8 cellular contexts compared by ENCODE assay signal in genomic region chr9:104386425-104387069, GRCh38.
DNase-seq lines count a peak whose midpoint lies in the region; ATAC-seq and TF ChIP-seq lines count a peak whose summit lies in the region.

No MANE protein-coding gene starts in this region.

- no peaks in the 10 kb centered on the region for H3K36me3 ChIP-seq in IMR-90 (ENCODE audit: control insufficient read depth, insufficient read depth, low read length)
- H3K36me3 ChIP-seq in NT2/D1 (ENCODE audit: insufficient read depth, insufficient read length, low read length), result no peaks in the 10 kb centered on the region
- H3K36me3 ChIP-seq in psoas muscle (ENCODE audit: insufficient read depth in 1 of 2, low read depth in 1 of 2), result no peaks in the 10 kb centered on the region

- H2AFZ ChIP-seq in IMR-90 (replicated peaks; ENCODE audit: low read length, poor library complexity), result no peak overlapping the region

- H3K36me3 Mint-ChIP-seq in activated CD4-positive, alpha-beta memory T cell treated with anti-CD3 and anti-CD28 coated beads, Interleukin-2, amount 10 ng/mL, durations not matched to agents 7 days and 5 days (ENCODE audit: low read depth), result no peaks in the 10 kb centered on the region

- H2BK120ac ChIP-seq in IMR-90 (ENCODE audit: low read depth, low read length), result no peak overlapping the region

- no peaks in the 10 kb centered on the region for H4K20me1 ChIP-seq in IMR-90 (ENCODE audit: insufficient read depth, low read length)

- no peak overlapping the region for H2BK5ac ChIP-seq in IMR-90 (ENCODE audit: low read depth, low read length, poor library complexity, severe bottlenecking)

- DNase-seq in DMS 273 (lab: John Stamatoyannopoulos, UW; ENCODE audit: unreplicated experiment) (peak; percentile 70), IMR-90 (peak; percentile 20), NT2/D1 (ENCODE audit: low read depth, low spot score) (peak; percentile 28), epithelial cell of esophagus (ENCODE audit: low read depth) (peak; percentile 58), psoas muscle (no peak)
- no peak for DNase-seq in activated CD4-positive, alpha-beta memory T cell treated with anti-CD3 and anti-CD28 coated beads, Interleukin-2, amount 10 ng/mL, durations not matched to agents 7 days and 5 days

- H2BK20ac ChIP-seq in IMR-90 (ENCODE audit: low read depth, low read length), result no peak overlapping the region

- H3K4ac ChIP-seq in IMR-90 (ENCODE audit: low read depth, low read length), result no peak overlapping the region

- no peaks in the 10 kb centered on the region for H3K79me1 ChIP-seq in IMR-90 (ENCODE audit: low read depth in 1 of 2, low read length in 2 of 2)

- no peak overlapping the region for H3K27ac Mint-ChIP-seq in activated CD4-positive, alpha-beta memory T cell treated with anti-CD3 and anti-CD28 coated beads, Interleukin-2, amount 10 ng/mL, durations not matched to agents 7 days and 5 days

- no peak overlapping the region for H2AK9ac ChIP-seq in IMR-90 (replicated peaks; ENCODE audit: low read depth, low read length, poor library complexity)

- H3K56ac ChIP-seq in IMR-90 (ENCODE audit: extremely low read depth, insufficient read depth, low read length), result no peak overlapping the region

- ATAC-seq in GM19468 (IDR thresholded peaks at IDR 0.05; ENCODE audit: extremely low read depth, unreplicated experiment) (peak; percentile 48), IMR-90 (ENCODE audit: low read depth) (no peak), psoas muscle (no peak), GM21515 (IDR thresholded peaks at IDR 0.05; ENCODE audit: unreplicated experiment) (no peak)

- no peak overlapping the region for H3K4me2 ChIP-seq in IMR-90 (ENCODE audit: low read depth, low read length)

- intact Hi-C loops in IMR-90 (cut with micrococcal nuclease), result loop anchor here (1.0 kb wide), 1 partner anchor 360 kb away; no protein-coding TSS in a partner anchor
- intact Hi-C loops in psoas muscle (cut with DNase I), result no loop called here

- BruUV-seq in IMR-90 (replicated peaks; lab: Mats Ljungman, UMichigan), result no TSS peak

- in situ Hi-C loops in IMR-90 (cut with MboI; ENCODE audit: low sequenced_read_pairs), result loop anchor here (25.0 kb wide), 1 partner anchor 349 kb away; no protein-coding TSS in a partner anchor

- H3K14ac ChIP-seq in IMR-90 (replicated peaks; ENCODE audit: low read depth, low read length), result no peak overlapping the region

- no peak overlapping the region for H4K5ac ChIP-seq in IMR-90 (ENCODE audit: low read depth, low read length)

- H3K4me1 Mint-ChIP-seq in activated CD4-positive, alpha-beta memory T cell treated with anti-CD3 and anti-CD28 coated beads, Interleukin-2, amount 10 ng/mL, durations not matched to agents 7 days and 5 days, result no peaks in the 10 kb centered on the region

- H3K4me3 ChIP-seq in IMR-90 (ENCODE audit: insufficient read depth, low read depth, low read length) (no peak overlapping the region), NT2/D1 (ENCODE audit: insufficient read length, low read depth) (no peak overlapping the region), epithelial cell of esophagus (ENCODE audit: low read length) (no peak overlapping the region), psoas muscle (no peak overlapping the region)

- H2AK5ac ChIP-seq in IMR-90 (ENCODE audit: low read depth, low read length), result no peak overlapping the region

- no peak overlapping the region for H3K4me3 Mint-ChIP-seq in activated CD4-positive, alpha-beta memory T cell treated with anti-CD3 and anti-CD28 coated beads, Interleukin-2, amount 10 ng/mL, durations not matched to agents 7 days and 5 days

- H3K9me3 Mint-ChIP-seq in activated CD4-positive, alpha-beta memory T cell treated with anti-CD3 and anti-CD28 coated beads, Interleukin-2, amount 10 ng/mL, durations not matched to agents 7 days and 5 days, result no peaks in the 10 kb centered on the region

- H3K27me3 Mint-ChIP-seq in activated CD4-positive, alpha-beta memory T cell treated with anti-CD3 and anti-CD28 coated beads, Interleukin-2, amount 10 ng/mL, durations not matched to agents 7 days and 5 days, result no peaks in the 10 kb centered on the region

- TF ChIP-seq CTCF in IMR-90 (conservative IDR thresholded peaks at IDR 0.05; ENCODE audit: low read depth, low read length), result peak; percentile 66
- TF ChIP-seq CTCF in epithelial cell of esophagus (IDR thresholded peaks at IDR 0.05; ENCODE audit: insufficient read depth, low read depth, low read length, missing control alignments), result peak; percentile 77
- TF ChIP-seq CTCF in psoas muscle (IDR thresholded peaks at IDR 0.05), result peak; percentile 55

- no peak overlapping the region for H3K23ac ChIP-seq in IMR-90 (ENCODE audit: low read depth, low read length)

- CTCF ChIA-PET in IMR-90 (lab: Yijun Ruan, JAX), result interaction anchor here (0.9 to 1.2 kb wide), 3 partner anchors 18 to 1666 kb away, joined by 3 read pairs; no protein-coding TSS in a partner anchor
- CTCF ChIA-PET in activated CD4-positive, alpha-beta memory T cell treated with anti-CD3 and anti-CD28 coated beads, Interleukin-2, amount 10 ng/mL, durations not matched to agents 7 days and 5 days (lab: Charles Lee), result no interaction called here

- POLR2A ChIA-PET in IMR-90 (lab: Charles Lee; ENCODE audit: unreplicated experiment), result no interaction called here
- POLR2A ChIA-PET in activated CD4-positive, alpha-beta memory T cell treated with anti-CD3 and anti-CD28 coated beads, Interleukin-2, amount 10 ng/mL, durations not matched to agents 7 days and 5 days (lab: Charles Lee), result no interaction called here

- H3K18ac ChIP-seq in IMR-90 (ENCODE audit: low read depth, low read length), result no peak overlapping the region

- no peak overlapping the region for H4K8ac ChIP-seq in IMR-90 (ENCODE audit: low read depth in 2 of 2, low read length in 2 of 2)

- peaks cover 2% of the 10 kb centered on the region; the same call in 1 of the 2 replicates for H3K9me3 ChIP-seq in IMR-90 (ENCODE audit: control insufficient read depth, insufficient read depth, low read length)
- H3K9me3 ChIP-seq in NT2/D1 (ENCODE audit: insufficient read depth, low read length), result no peaks in the 10 kb centered on the region
- H3K9me3 ChIP-seq in psoas muscle, result no peaks in the 10 kb centered on the region

- H4K91ac ChIP-seq in IMR-90 (ENCODE audit: insufficient read depth, low read depth, low read length), result no peak overlapping the region

- no peak overlapping the region for H3K9ac ChIP-seq in IMR-90 (ENCODE audit: low read depth, low read length)
- no peak overlapping the region for H3K9ac ChIP-seq in NT2/D1 (ENCODE audit: insufficient read length, low read depth)

- no peak overlapping the region for H2BK15ac ChIP-seq in IMR-90 (ENCODE audit: low read depth, low read length)

- peak; percentile 68 for TF ChIP-seq RAD21 in IMR-90 (IDR thresholded peaks at IDR 0.05; ENCODE audit: low read length)

- dilution Hi-C loops in IMR-90 (cut with HindIII; ENCODE audit: low sequenced_read_pairs, unreplicated experiment), result no loop called here

- WGBS in IMR-90 (ENCODE audit: extremely low coverage in 2 of 2, insufficient read length in 1 of 2), 2 experiments, result no CpG with 5 or more reads among the region's 1 CpG
- 0% methylated on average over 1 of the region's 1 CpG for WGBS in psoas muscle, 3 donors

- H3K27me3 ChIP-seq in IMR-90 (ENCODE audit: control insufficient read depth, insufficient read depth, low read length) (no peaks in the 10 kb centered on the region), NT2/D1 (ENCODE audit: insufficient read depth, insufficient read length) (no peaks in the 10 kb centered on the region), psoas muscle (ENCODE audit: insufficient read depth in 3 of 3, low read length in 2 of 3) (peaks cover 0 to 4% (median 0%) of the 10 kb centered on the region in 3 donors)

- no peak overlapping the region for H3K27ac ChIP-seq in IMR-90 (ENCODE audit: insufficient read depth, low read length)
- H3K27ac ChIP-seq in psoas muscle, result no peak overlapping the region

- H3K4me1 ChIP-seq in IMR-90 (ENCODE audit: control insufficient read depth, insufficient read depth, low read length) (no peaks in the 10 kb centered on the region), NT2/D1 (ENCODE audit: insufficient read depth, insufficient read length) (no peaks in the 10 kb centered on the region), psoas muscle (no peaks in the 10 kb centered on the region)

- no peak for TF ChIP-seq POLR2A in IMR-90 (IDR thresholded peaks at IDR 0.05; ENCODE audit: low read depth, low read length)

- H3K9me1 ChIP-seq in IMR-90 (ENCODE audit: insufficient read depth, low read length), result no peaks in the 10 kb centered on the region

TF ChIP-seq in IMR-90, 13 proteins besides CTCF, POLR2A, EP300 and RAD21:
- TF ChIP-seq BHLHE40 (IDR thresholded peaks at IDR 0.05; ENCODE audit: low read depth, low read length), result no peak
- peak; percentile 47 for TF ChIP-seq SMC3 (IDR thresholded peaks at IDR 0.05; ENCODE audit: low read depth, low read length)
- TF ChIP-seq CHD1 (IDR thresholded peaks at IDR 0.05; ENCODE audit: low read depth, low read length), result no peak

Comparison
In these comparisons a context has a peak if more than half of its experiments do, and no peak if none do; other contexts are left out.
1. DNase-seq: peak in DMS 273 (single experiment), IMR-90 (single experiment), NT2/D1 (single experiment) and epithelial cell of esophagus (single experiment); none in psoas muscle (0 of 2) and activated CD4-positive, alpha-beta memory T cell treated with anti-CD3 and anti-CD28 coated beads, Interleukin-2, amount 10 ng/mL, durations not matched to agents 7 days and 5 days (single experiment).
2. Peak in every context shown above with its lines, with median percentiles within 50 percentile points of each other: CTCF ChIP-seq.